Comparison of ENCODE assay signal across 9 cellular contexts in genomic region chr11:125903753-125904659, GRCh38. TPM values are rescaled to one million over a fixed set of nuclear protein-coding genes. Genes with fewer than 3 reads are reported as not detected.
A peak's percentile ranks its signal among the peaks of the same experiment; 100 is the strongest.
DNase-seq lines count a peak whose midpoint lies in the region; ATAC-seq and TF ChIP-seq lines count a peak whose summit lies in the region.
"Had no signal": no experiment of that assay in that cellular context is flagged by ENCODE, and none has a peak within 500 bp of the region (broad histone marks: within the 10 kb centered on the region; RNA-seq: fewer than 3 reads in every experiment).

Gene DDX25, plus strand, starts transcription at chr11:125904508. Its CDS starts 10 bp downstream, at chr11:125904518.

- no peak within 1 kb of the TSS for H3K27ac ChIP-seq in neutrophil

- peaks cover 22% of the 10 kb centered on the region for H3K36me3 Mint-ChIP-seq in activated CD8-positive, alpha-beta T cell treated with anti-CD3 and anti-CD28 coated beads, Interleukin-2, amount 10 ng/mL, durations not matched to agents 7 days and 5 days (ENCODE audit: low read depth)

- TF ChIP-seq CTCF in fibroblast of pulmonary artery (IDR thresholded peaks at IDR 0.05; ENCODE audit: low read length, missing control alignments) (no peak), neutrophil (IDR thresholded peaks at IDR 0.05) (no peak)

- peak; percentile 29 for DNase-seq in stimulated activated CD4-positive, alpha-beta T cell treated with anti-CD3 and anti-CD28 coated beads, Interleukin-15, amount 100 ng/mL, for 24 hours
- no peak for DNase-seq in stimulated activated CD4-positive, alpha-beta T cell treated with anti-CD3 and anti-CD28 coated beads, Interleukin-1b, Interleukin-23, amount 100 ng/mL, for 48 hours
- peak; percentile 34 for DNase-seq in activated CD8-positive, alpha-beta T cell treated with anti-CD3 and anti-CD28 coated beads, Interleukin-2, amount 10 ng/mL, durations not matched to agents 7 days and 5 days
- DNase-seq in fibroblast of pulmonary artery (ENCODE audit: low read depth) (no peak), amniotic stem cell (lab: John Stamatoyannopoulos, UW) (no peak), left lobe of liver (ENCODE audit: low spot score) (no peak)

- no peaks in the 10 kb centered on the region for H3K9me3 Mint-ChIP-seq in activated CD8-positive, alpha-beta T cell treated with anti-CD3 and anti-CD28 coated beads, Interleukin-2, amount 10 ng/mL, durations not matched to agents 7 days and 5 days (ENCODE audit: insufficient read depth)

- POLR2A ChIA-PET in activated CD8-positive, alpha-beta T cell treated with anti-CD3 and anti-CD28 coated beads, Interleukin-2, amount 10 ng/mL, durations not matched to agents 7 days and 5 days (lab: Charles Lee), result interaction anchor here (1.9 kb wide), 1 partner anchor 17 kb away, joined by 37 read pairs; the partner anchor contains the start of gene HYLS1

- no peaks in the 10 kb centered on the region for H3K9me3 ChIP-seq in neutrophil
- H3K9me3 ChIP-seq: adrenal gland had no signal

- H3K4me3 ChIP-seq in fibroblast of pulmonary artery (replicated peaks; ENCODE audit: low read depth, low read length), result peak within 1 kb of the TSS; percentile 96
- peak within 1 kb of the TSS; percentile 57 to 66 for H3K4me3 ChIP-seq in neutrophil (ENCODE audit: low read depth in 1 of 2, low read length in 1 of 2)

- H3K4me3 Mint-ChIP-seq in activated CD8-positive, alpha-beta T cell treated with anti-CD3 and anti-CD28 coated beads, Interleukin-2, amount 10 ng/mL, durations not matched to agents 7 days and 5 days, result peak within 1 kb of the TSS; percentile 96

- H3K4me1 ChIP-seq in neutrophil (ENCODE audit: control insufficient read depth in 1 of 2, insufficient read depth in 1 of 2, low read depth in 1 of 2, low read length in 1 of 2), result peaks cover 14 to 20% of the 10 kb centered on the region in 2 experiments

- peak; percentile 27 for ATAC-seq in activated CD8-positive, alpha-beta T cell treated with anti-CD3 and anti-CD28 coated beads, Interleukin-2, amount 10 ng/mL, durations not matched to agents 7 days and 5 days
- no peak for ATAC-seq in left lobe of liver
- ATAC-seq in GM21723 (IDR thresholded peaks at IDR 0.05; ENCODE audit: unreplicated experiment), result no peak

- peaks cover 9% of the 10 kb centered on the region for H3K36me3 ChIP-seq in neutrophil

- H3K4me1 Mint-ChIP-seq in activated CD8-positive, alpha-beta T cell treated with anti-CD3 and anti-CD28 coated beads, Interleukin-2, amount 10 ng/mL, durations not matched to agents 7 days and 5 days (ENCODE audit: low read depth), result peaks cover 26% of the 10 kb centered on the region

- H3K27me3 ChIP-seq in neutrophil, result peaks cover 62% of the 10 kb centered on the region

- H3K27me3 Mint-ChIP-seq in activated CD8-positive, alpha-beta T cell treated with anti-CD3 and anti-CD28 coated beads, Interleukin-2, amount 10 ng/mL, durations not matched to agents 7 days and 5 days (ENCODE audit: low read depth), result peaks cover 16% of the 10 kb centered on the region

- H3K27ac Mint-ChIP-seq in activated CD8-positive, alpha-beta T cell treated with anti-CD3 and anti-CD28 coated beads, Interleukin-2, amount 10 ng/mL, durations not matched to agents 7 days and 5 days, result no peak within 1 kb of the TSS

- CTCF ChIA-PET in activated CD8-positive, alpha-beta T cell treated with anti-CD3 and anti-CD28 coated beads, Interleukin-2, amount 10 ng/mL, durations not matched to agents 7 days and 5 days (lab: Charles Lee), result interaction anchor here (1.7 to 2.1 kb wide), 2 partner anchors 17 to 290 kb away, joined by 9 to 17 read pairs; partner anchors contain the start of gene HYLS1

RNA-seq across cellular contexts. Expression of gene DDX25, which starts in this region (rescaled TPM):
- total RNA-seq in activated CD8-positive, alpha-beta T cell treated with anti-CD3 and anti-CD28 coated beads, Interleukin-2, amount 10 ng/mL, durations not matched to agents 7 days and 5 days, result not detected
- total RNA-seq in left lobe of liver, result 0.15 TPM

Comparison
In these comparisons a context has a peak if more than half of its experiments do, and no peak if none do; other contexts are left out.
1. Peak in DNase-seq and ATAC-seq in activated CD8-positive, alpha-beta T cell treated with anti-CD3 and anti-CD28 coated beads, Interleukin-2, amount 10 ng/mL, durations not matched to agents 7 days and 5 days; RNA of the gene not detected or under 1 TPM.